ENCODE assay signal across 1 cellular context in genomic region chr7:155665079-155665956, GRCh38.
A peak's percentile ranks its signal among the peaks of the same experiment; 100 is the strongest.
TF ChIP-seq lines count a peak whose summit lies in the region.

No MANE protein-coding gene starts in this region.

TF ChIP-seq in HepG2, 621 proteins besides CTCF, POLR2A, EP300 and RAD21:
- TF ChIP-seq MAFG (CRISPR knock-in tag; IDR thresholded peaks at IDR 0.05): no peak
- TF ChIP-seq ZBTB38 (CRISPR knock-in tag; IDR thresholded peaks at IDR 0.05): peak; percentile 92
